Comparison of ENCODE assay signal across 1 cellular context in the genomic region with DNA sequence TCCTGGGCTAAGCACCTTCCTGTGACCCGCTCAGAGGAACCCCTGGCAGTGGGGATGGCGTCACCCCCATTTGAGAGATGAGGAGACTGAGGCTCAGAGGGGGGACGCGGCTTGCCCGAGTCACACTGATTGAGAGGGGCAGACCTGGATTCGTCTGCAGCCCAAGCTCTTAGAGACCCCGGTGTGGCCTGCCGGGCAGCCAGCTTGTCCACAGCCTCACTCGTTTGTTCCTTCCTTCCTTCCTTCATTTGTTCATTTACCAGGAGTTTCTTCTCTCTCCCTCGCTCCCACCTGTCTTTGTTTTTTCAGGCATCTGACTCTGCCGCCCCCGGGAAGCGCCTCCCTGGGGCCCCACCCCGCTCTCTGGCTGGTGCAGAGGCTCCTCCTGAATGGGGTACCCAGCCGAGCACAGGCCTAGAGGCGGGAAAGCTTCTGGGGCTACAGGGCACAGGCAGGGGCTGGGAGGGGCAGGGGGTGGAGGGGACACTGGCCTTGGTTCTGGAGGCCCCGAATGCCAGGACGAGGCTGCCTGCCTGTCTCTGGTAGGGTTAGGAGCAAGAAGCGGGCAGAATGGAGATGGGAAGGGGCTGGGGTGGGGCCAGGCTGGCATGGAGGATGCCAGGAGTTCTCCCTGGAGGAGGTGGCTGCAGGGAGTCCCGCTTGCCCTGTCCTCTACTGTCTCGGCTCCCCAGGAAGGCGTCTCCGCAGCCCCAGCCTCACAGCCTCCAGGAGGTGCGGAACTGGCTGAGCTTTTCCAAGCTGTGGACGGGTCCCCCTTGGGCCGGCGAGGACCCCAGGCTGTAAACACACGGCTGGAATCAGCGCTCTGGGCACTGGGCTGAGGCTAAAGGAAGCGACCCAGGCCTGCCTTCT.
TF ChIP-seq lines count a peak whose summit lies in the region.

No MANE protein-coding gene starts in this region.

TF ChIP-seq in endothelial cell of umbilical vein, 7 proteins besides CTCF, POLR2A, EP300 and RAD21:
- TF ChIP-seq, protein P1, sequence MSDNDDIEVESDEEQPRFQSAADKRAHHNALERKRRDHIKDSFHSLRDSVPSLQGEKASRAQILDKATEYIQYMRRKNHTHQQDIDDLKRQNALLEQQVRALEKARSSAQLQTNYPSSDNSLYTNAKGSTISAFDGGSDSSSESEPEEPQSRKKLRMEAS (IDR thresholded peaks at IDR 0.05; ENCODE audit: insufficient read depth, insufficient read length), result no peak
- no peak for TF ChIP-seq POLR2AphosphoS5 (IDR thresholded peaks at IDR 0.05; ENCODE audit: insufficient read depth, low read depth, low read length)
- TF ChIP-seq FOS (IDR thresholded peaks at IDR 0.05; ENCODE audit: borderline replicate concordance, insufficient read depth, low read length), result no peak
- TF ChIP-seq GATA2 (IDR thresholded peaks at IDR 0.05; ENCODE audit: insufficient read depth, insufficient read length, low read depth, low read length), result no peak
- TF ChIP-seq EZH2 (IDR thresholded peaks at IDR 0.05; ENCODE audit: borderline replicate concordance, low read depth, low read length, severe bottlenecking), result no peak
- TF ChIP-seq JUN (IDR thresholded peaks at IDR 0.05; ENCODE audit: borderline replicate concordance, insufficient read depth, insufficient read length, low read depth), result no peak
- no peak for TF ChIP-seq MYC (IDR thresholded peaks at IDR 0.05; ENCODE audit: low read depth, low read length)
